22 cellular contexts compared by ENCODE assay signal in genomic region chr17:2378905-2379304, GRCh38. TPM values are rescaled to one million over a fixed set of nuclear protein-coding genes. Genes with fewer than 3 reads are reported as not detected.
A peak's percentile ranks its signal among the peaks of the same experiment; 100 is the strongest.
DNase-seq lines count a peak whose midpoint lies in the region; ATAC-seq and TF ChIP-seq lines count a peak whose summit lies in the region.
"Had no signal": no experiment of that assay in that cellular context is flagged by ENCODE, and none has a peak within 500 bp of the region (broad histone marks: within the 10 kb centered on the region; RNA-seq: fewer than 3 reads in every experiment).

No MANE protein-coding gene starts in this region.

- H3K36me3 Mint-ChIP-seq in activated T-cell treated with anti-CD3 and anti-CD28 coated beads, Interleukin-2, amount 50 U/mL, for 24 hours (ENCODE audit: low read depth): peaks cover 65% of the 10 kb centered on the region
- H3K36me3 Mint-ChIP-seq in activated T-cell treated with anti-CD3 and anti-CD28 coated beads, Interleukin-2, amount 50 U/mL, for 4 hours (ENCODE audit: insufficient read depth): no peaks in the 10 kb centered on the region
- H3K36me3 Mint-ChIP-seq in glutamatergic neuron (ENCODE audit: unreplicated experiment): no peaks in the 10 kb centered on the region

- H3K9me3 Mint-ChIP-seq in activated T-cell treated with anti-CD3 and anti-CD28 coated beads, Interleukin-2, amount 50 U/mL, for 24 hours: no peaks in the 10 kb centered on the region
- no peaks in the 10 kb centered on the region for H3K9me3 Mint-ChIP-seq in activated T-cell treated with anti-CD3 and anti-CD28 coated beads, Interleukin-2, amount 50 U/mL, for 4 hours
- peaks cover 10% of the 10 kb centered on the region for H3K9me3 Mint-ChIP-seq in glutamatergic neuron (ENCODE audit: unreplicated experiment)
- H3K9me3 Mint-ChIP-seq: CD8-positive, alpha-beta T cell had no signal

- H3K27ac ChIP-seq in neuronal stem cell (replicated peaks; ENCODE audit: low read length): no peak overlapping the region
- H3K27ac ChIP-seq: 22Rv1, Peyer's patch, SJCRH30 had no signal

- H2BK15ac ChIP-seq in neuronal stem cell (ENCODE audit: low read length): no peak overlapping the region

- H3K36me3 ChIP-seq in neuronal stem cell (replicated peaks in 1 of 2; ENCODE audit: control insufficient read depth in 2 of 2, insufficient read depth in 2 of 2, low read length in 2 of 2): peaks cover 37 to 81% of the 10 kb centered on the region in 2 donors
- H3K36me3 ChIP-seq: MG63, SJCRH30 had no signal

- no peak overlapping the region for H2BK120ac ChIP-seq in neuronal stem cell (ENCODE audit: low read depth, low read length)

- H3K4ac ChIP-seq in neuronal stem cell (ENCODE audit: low read length): no peak overlapping the region

- peaks cover 5 to 9% of the 10 kb centered on the region in 2 donors for H3K4me1 ChIP-seq in neuronal stem cell (ENCODE audit: control insufficient read depth in 2 of 2, insufficient read depth in 1 of 2, low read depth in 1 of 2, low read length in 2 of 2)

- H3K27ac Mint-ChIP-seq in activated T-cell treated with anti-CD3 and anti-CD28 coated beads, Interleukin-2, amount 50 U/mL, for 24 hours: peak overlapping the region; percentile 66
- H3K27ac Mint-ChIP-seq in glutamatergic neuron (ENCODE audit: unreplicated experiment): peak overlapping the region; percentile 22
- H3K27ac Mint-ChIP-seq: CD8-positive, alpha-beta T cell had no signal

- H3K4me3 ChIP-seq in neuronal stem cell (ENCODE audit: low read length in 2 of 2): no peak overlapping the region
- H3K4me3 ChIP-seq: K562, MG63, Peyer's patch, SJCRH30 had no signal

- H2BK5ac ChIP-seq in neuronal stem cell (ENCODE audit: low read length): no peak overlapping the region

- H3K79me1 ChIP-seq in neuronal stem cell (ENCODE audit: low read depth, low read length): no peaks in the 10 kb centered on the region

- no peak overlapping the region for H3K9ac ChIP-seq in neuronal stem cell (ENCODE audit: low read depth, low read length, poor library complexity)

- no peak overlapping the region for H3K4me3 Mint-ChIP-seq in activated T-cell treated with anti-CD3 and anti-CD28 coated beads, Interleukin-2, amount 50 U/mL, for 24 hours
- no peak overlapping the region for H3K4me3 Mint-ChIP-seq in activated T-cell treated with anti-CD3 and anti-CD28 coated beads, Interleukin-2, amount 50 U/mL, for 4 hours
- H3K4me3 Mint-ChIP-seq in glutamatergic neuron (ENCODE audit: unreplicated experiment): no peak overlapping the region
- H3K4me3 Mint-ChIP-seq: CD8-positive, alpha-beta T cell had no signal

- no CpG with 5 or more reads among the region's 11 CpGs for WGBS in neuronal stem cell (ENCODE audit: extremely low coverage in 2 of 2, insufficient read length in 2 of 2, insufficient replicate concordance in 1 of 2), 2 donors

- no peak for ATAC-seq in activated T-cell treated with anti-CD3 and anti-CD28 coated beads, Interleukin-2, amount 50 U/mL, for 4 hours
- ATAC-seq in HG02588 (IDR thresholded peaks at IDR 0.05; ENCODE audit: unreplicated experiment) (no peak), GM21529 (IDR thresholded peaks at IDR 0.05; ENCODE audit: unreplicated experiment) (no peak)
- ATAC-seq: CD8-positive, alpha-beta T cell; K562 had no signal

- DNase-seq in activated T-cell treated with anti-CD3 and anti-CD28 coated beads, Interleukin-2, amount 50 U/mL, for 24 hours: no peak
- no peak for DNase-seq in activated T-cell treated with anti-CD3 and anti-CD28 coated beads, Interleukin-2, amount 50 U/mL, for 4 hours
- no peak for DNase-seq in glutamatergic neuron
- no peak for DNase-seq in neuronal stem cell (ENCODE audit: low spot score)
- DNase-seq in Ammon's horn (ENCODE audit: low spot score): no peak
- no peak for DNase-seq in dermis blood vessel endothelial cell
- DNase-seq: ACHN; C1 segment of cervical spinal cord; CD8-positive, alpha-beta T cell; H7; MG63; NCI-H1417; NCI-H1694 treated with DMSO at 0.1 percent for 48 hours; NCI-H2081 treated with DMSO at 0.1 percent for 48 hours; NCI-H2171 treated with DMSO at 0.1 percent for 48 hours; NCI-H526; Peyer's patch; SJCRH30 had no signal

- H3K4me1 Mint-ChIP-seq in activated T-cell treated with anti-CD3 and anti-CD28 coated beads, Interleukin-2, amount 50 U/mL, for 24 hours (ENCODE audit: low read depth): peaks cover 3% of the 10 kb centered on the region
- no peaks in the 10 kb centered on the region for H3K4me1 Mint-ChIP-seq in activated T-cell treated with anti-CD3 and anti-CD28 coated beads, Interleukin-2, amount 50 U/mL, for 4 hours (ENCODE audit: low read depth)
- H3K4me1 Mint-ChIP-seq in glutamatergic neuron (ENCODE audit: low read depth, unreplicated experiment): peaks cover 22% of the 10 kb centered on the region

- no peak overlapping the region for H2BK12ac ChIP-seq in neuronal stem cell (ENCODE audit: low read length)

- no peak overlapping the region for H3K14ac ChIP-seq in neuronal stem cell (ENCODE audit: low read length)

- peaks cover 0 to 1% of the 10 kb centered on the region in 2 donors for H3K9me3 ChIP-seq in neuronal stem cell (replicated peaks in 1 of 2; ENCODE audit: control insufficient read depth in 2 of 2, insufficient read depth in 1 of 2, low read depth in 1 of 2, low read length in 2 of 2)
- H3K9me3 ChIP-seq: MG63, Peyer's patch, SJCRH30 had no signal

- no peak overlapping the region for H3K23ac ChIP-seq in neuronal stem cell (ENCODE audit: low read depth, low read length, poor library complexity)

- TF ChIP-seq CTCF in glutamatergic neuron (IDR thresholded peaks at IDR 0.05; ENCODE audit: partially characterized antibody, unreplicated experiment): no peak

- no peak overlapping the region for H4K8ac ChIP-seq in neuronal stem cell (ENCODE audit: low read depth, low read length)

- H2AK5ac ChIP-seq in neuronal stem cell (ENCODE audit: low read depth, low read length): no peak overlapping the region

- peak overlapping the region; percentile 51 for H3K18ac ChIP-seq in neuronal stem cell (ENCODE audit: low read length)

- no peaks in the 10 kb centered on the region for H3K27me3 Mint-ChIP-seq in activated T-cell treated with anti-CD3 and anti-CD28 coated beads, Interleukin-2, amount 50 U/mL, for 24 hours
- H3K27me3 Mint-ChIP-seq in activated T-cell treated with anti-CD3 and anti-CD28 coated beads, Interleukin-2, amount 50 U/mL, for 4 hours (ENCODE audit: low read depth): no peaks in the 10 kb centered on the region
- peaks cover 5% of the 10 kb centered on the region for H3K27me3 Mint-ChIP-seq in glutamatergic neuron (ENCODE audit: unreplicated experiment)

- no peak overlapping the region for H2AFZ ChIP-seq in neuronal stem cell (ENCODE audit: low read length)

- H4K91ac ChIP-seq in neuronal stem cell (ENCODE audit: low read depth, low read length, poor library complexity): peak overlapping the region; percentile 25

- H3K27me3 ChIP-seq in neuronal stem cell (ENCODE audit: control insufficient read depth in 3 of 3, insufficient read depth in 3 of 3, low read depth in 1 of 3, low read length in 3 of 3): no peaks in the 10 kb centered on the region
- H3K27me3 ChIP-seq: MG63, Peyer's patch, SJCRH30 had no signal

- H3K4me2 ChIP-seq in neuronal stem cell (ENCODE audit: insufficient read depth, low read length, poor library complexity, severe bottlenecking): no peak overlapping the region

RNA-seq across cellular contexts. Expression of gene MNT, which starts 22.0 kb away (rescaled TPM):
- 10 to 100 TPM; 27.8 to 30.7 (median 29.5) TPM for total RNA-seq in activated T-cell treated with anti-CD3 and anti-CD28 coated beads, Interleukin-2, amount 50 U/mL, for 4 hours
- total RNA-seq in glutamatergic neuron (ENCODE audit: unreplicated experiment): 41.0 TPM
- polyA plus RNA-seq in neuronal stem cell (2013, experiment 1 of 2): 14.3 TPM
- 15.1 TPM for polyA plus RNA-seq in neuronal stem cell (2013, experiment 2 of 2)
- 3.9 and 5.1 TPM in 2 replicates for total RNA-seq in dermis blood vessel endothelial cell

RNA-seq across cellular contexts. Expression of gene SGSM2, which starts 41.6 kb away (rescaled TPM):
- 10 to 100 TPM; 40.1 to 41.3 (median 40.6) TPM for total RNA-seq in activated T-cell treated with anti-CD3 and anti-CD28 coated beads, Interleukin-2, amount 50 U/mL, for 4 hours
- 111 TPM for total RNA-seq in glutamatergic neuron (ENCODE audit: unreplicated experiment)
- polyA plus RNA-seq in neuronal stem cell (2013, experiment 1 of 2): 69.6 TPM
- 67.4 TPM for polyA plus RNA-seq in neuronal stem cell (2013, experiment 2 of 2)
- 52.6 and 70.3 TPM in 2 replicates for total RNA-seq in dermis blood vessel endothelial cell

RNA-seq across cellular contexts. Expression of gene TSR1, which starts 42.6 kb away (rescaled TPM):
- 100 to 1,000 TPM; 143 to 159 (median 156) TPM for total RNA-seq in activated T-cell treated with anti-CD3 and anti-CD28 coated beads, Interleukin-2, amount 50 U/mL, for 4 hours
- total RNA-seq in glutamatergic neuron (ENCODE audit: unreplicated experiment): 25.6 TPM
- 13.1 TPM for polyA plus RNA-seq in neuronal stem cell (2013, experiment 1 of 2)
- 13.0 TPM for polyA plus RNA-seq in neuronal stem cell (2013, experiment 2 of 2)
- 44.8 and 56.3 TPM in 2 replicates for total RNA-seq in dermis blood vessel endothelial cell
